In the genomic region with DNA sequence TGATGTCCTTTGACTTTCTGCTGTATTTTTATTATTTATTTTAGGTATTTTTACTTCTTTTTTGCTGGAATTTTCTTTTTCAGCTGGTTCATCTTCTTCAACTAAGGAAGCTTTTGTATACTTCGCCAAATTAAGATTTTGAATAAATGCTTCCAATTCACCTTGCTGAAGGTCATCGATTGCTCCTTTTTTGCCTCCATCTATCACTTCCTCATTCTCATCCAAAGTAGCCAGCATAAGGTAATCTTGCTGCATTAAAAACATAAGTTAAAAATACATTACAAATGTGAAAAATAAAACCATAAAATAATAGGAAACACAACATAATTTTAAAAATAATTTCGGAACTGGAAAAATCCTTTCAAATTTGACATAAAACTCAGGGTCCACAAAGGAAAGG, we compare ENCODE assay signal across 3 cellular contexts.
TF ChIP-seq lines count a peak whose summit lies in the region.

No MANE protein-coding gene starts in this region.

TF ChIP-seq in A549, 52 proteins besides CTCF, POLR2A, EP300 and RAD21 (continues in another document):
- TF ChIP-seq TP53 (CRISPR knock-in tag; IDR thresholded peaks at IDR 0.05) = no peak
- TF ChIP-seq ESRRA (IDR thresholded peaks at IDR 0.05; ENCODE audit: borderline replicate concordance, low read length) = no peak
- TF ChIP-seq JUNB (IDR thresholded peaks at IDR 0.05) = no peak
- no peak for TF ChIP-seq FOSL2 (IDR thresholded peaks at IDR 0.05)
- no peak for TF ChIP-seq FOSL2 (CRISPR knock-in tag; IDR thresholded peaks at IDR 0.05)
- no peak for TF ChIP-seq MAFK (IDR thresholded peaks at IDR 0.05; ENCODE audit: partially characterized antibody)
- TF ChIP-seq, protein P1, sequence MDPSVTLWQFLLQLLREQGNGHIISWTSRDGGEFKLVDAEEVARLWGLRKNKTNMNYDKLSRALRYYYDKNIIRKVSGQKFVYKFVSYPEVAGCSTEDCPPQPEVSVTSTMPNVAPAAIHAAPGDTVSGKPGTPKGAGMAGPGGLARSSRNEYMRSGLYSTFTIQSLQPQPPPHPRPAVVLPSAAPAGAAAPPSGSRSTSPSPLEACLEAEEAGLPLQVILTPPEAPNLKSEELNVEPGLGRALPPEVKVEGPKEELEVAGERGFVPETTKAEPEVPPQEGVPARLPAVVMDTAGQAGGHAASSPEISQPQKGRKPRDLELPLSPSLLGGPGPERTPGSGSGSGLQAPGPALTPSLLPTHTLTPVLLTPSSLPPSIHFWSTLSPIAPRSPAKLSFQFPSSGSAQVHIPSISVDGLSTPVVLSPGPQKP (IDR thresholded peaks at IDR 0.05; ENCODE audit: low read depth, low read length) = no peak
- TF ChIP-seq, protein P2, sequence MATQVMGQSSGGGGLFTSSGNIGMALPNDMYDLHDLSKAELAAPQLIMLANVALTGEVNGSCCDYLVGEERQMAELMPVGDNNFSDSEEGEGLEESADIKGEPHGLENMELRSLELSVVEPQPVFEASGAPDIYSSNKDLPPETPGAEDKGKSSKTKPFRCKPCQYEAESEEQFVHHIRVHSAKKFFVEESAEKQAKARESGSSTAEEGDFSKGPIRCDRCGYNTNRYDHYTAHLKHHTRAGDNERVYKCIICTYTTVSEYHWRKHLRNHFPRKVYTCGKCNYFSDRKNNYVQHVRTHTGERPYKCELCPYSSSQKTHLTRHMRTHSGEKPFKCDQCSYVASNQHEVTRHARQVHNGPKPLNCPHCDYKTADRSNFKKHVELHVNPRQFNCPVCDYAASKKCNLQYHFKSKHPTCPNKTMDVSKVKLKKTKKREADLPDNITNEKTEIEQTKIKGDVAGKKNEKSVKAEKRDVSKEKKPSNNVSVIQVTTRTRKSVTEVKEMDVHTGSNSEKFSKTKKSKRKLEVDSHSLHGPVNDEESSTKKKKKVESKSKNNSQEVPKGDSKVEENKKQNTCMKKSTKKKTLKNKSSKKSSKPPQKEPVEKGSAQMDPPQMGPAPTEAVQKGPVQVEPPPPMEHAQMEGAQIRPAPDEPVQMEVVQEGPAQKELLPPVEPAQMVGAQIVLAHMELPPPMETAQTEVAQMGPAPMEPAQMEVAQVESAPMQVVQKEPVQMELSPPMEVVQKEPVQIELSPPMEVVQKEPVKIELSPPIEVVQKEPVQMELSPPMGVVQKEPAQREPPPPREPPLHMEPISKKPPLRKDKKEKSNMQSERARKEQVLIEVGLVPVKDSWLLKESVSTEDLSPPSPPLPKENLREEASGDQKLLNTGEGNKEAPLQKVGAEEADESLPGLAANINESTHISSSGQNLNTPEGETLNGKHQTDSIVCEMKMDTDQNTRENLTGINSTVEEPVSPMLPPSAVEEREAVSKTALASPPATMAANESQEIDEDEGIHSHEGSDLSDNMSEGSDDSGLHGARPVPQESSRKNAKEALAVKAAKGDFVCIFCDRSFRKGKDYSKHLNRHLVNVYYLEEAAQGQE (IDR thresholded peaks at IDR 0.05) = no peak
- TF ChIP-seq MAZ (IDR thresholded peaks at IDR 0.05; ENCODE audit: borderline replicate concordance, low read depth, low read length) = no peak
- TF ChIP-seq, protein P3, sequence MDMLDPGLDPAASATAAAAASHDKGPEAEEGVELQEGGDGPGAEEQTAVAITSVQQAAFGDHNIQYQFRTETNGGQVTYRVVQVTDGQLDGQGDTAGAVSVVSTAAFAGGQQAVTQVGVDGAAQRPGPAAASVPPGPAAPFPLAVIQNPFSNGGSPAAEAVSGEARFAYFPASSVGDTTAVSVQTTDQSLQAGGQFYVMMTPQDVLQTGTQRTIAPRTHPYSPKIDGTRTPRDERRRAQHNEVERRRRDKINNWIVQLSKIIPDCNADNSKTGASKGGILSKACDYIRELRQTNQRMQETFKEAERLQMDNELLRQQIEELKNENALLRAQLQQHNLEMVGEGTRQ (IDR thresholded peaks at IDR 0.05) = no peak
- TF ChIP-seq SMC3 (IDR thresholded peaks at IDR 0.05) = no peak
- no peak for TF ChIP-seq HOXB5 (CRISPR knock-in tag; IDR thresholded peaks at IDR 0.05)
- TF ChIP-seq CBX2 (IDR thresholded peaks at IDR 0.05; ENCODE audit: borderline replicate concordance, low read depth) = no peak
- no peak for TF ChIP-seq EHMT2 (IDR thresholded peaks at IDR 0.05; ENCODE audit: low read depth)
- TF ChIP-seq RNF2 (IDR thresholded peaks at IDR 0.05; ENCODE audit: borderline replicate concordance, low read depth) = no peak
- TF ChIP-seq, protein P4, sequence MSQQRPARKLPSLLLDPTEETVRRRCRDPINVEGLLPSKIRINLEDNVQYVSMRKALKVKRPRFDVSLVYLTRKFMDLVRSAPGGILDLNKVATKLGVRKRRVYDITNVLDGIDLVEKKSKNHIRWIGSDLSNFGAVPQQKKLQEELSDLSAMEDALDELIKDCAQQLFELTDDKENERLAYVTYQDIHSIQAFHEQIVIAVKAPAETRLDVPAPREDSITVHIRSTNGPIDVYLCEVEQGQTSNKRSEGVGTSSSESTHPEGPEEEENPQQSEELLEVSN (IDR thresholded peaks at IDR 0.05; ENCODE audit: borderline replicate concordance, low read depth) = no peak

TF ChIP-seq in GM23338, 12 proteins besides CTCF, POLR2A, EP300 and RAD21 (continues in another document):
- TF ChIP-seq CREB1 (CRISPR knock-in tag; IDR thresholded peaks at IDR 0.05; ENCODE audit: low read depth) (no peak), NANOG (IDR thresholded peaks at IDR 0.05; ENCODE audit: borderline replicate concordance) (no peak), EZH2phosphoT487 (IDR thresholded peaks at IDR 0.05; ENCODE audit: unreplicated experiment) (no peak), JUNB (IDR thresholded peaks at IDR 0.05; ENCODE audit: unreplicated experiment) (no peak), EZH2 (IDR thresholded peaks at IDR 0.05; ENCODE audit: low read depth, unreplicated experiment) (no peak), ZNF114 (CRISPR knock-in tag; IDR thresholded peaks at IDR 0.05) (no peak), POLR2AphosphoS5 (IDR thresholded peaks at IDR 0.05; ENCODE audit: low read depth) (no peak), ZNF331 (CRISPR knock-in tag; IDR thresholded peaks at IDR 0.05; ENCODE audit: low read depth) (no peak)
- TF ChIP-seq, protein P5, sequence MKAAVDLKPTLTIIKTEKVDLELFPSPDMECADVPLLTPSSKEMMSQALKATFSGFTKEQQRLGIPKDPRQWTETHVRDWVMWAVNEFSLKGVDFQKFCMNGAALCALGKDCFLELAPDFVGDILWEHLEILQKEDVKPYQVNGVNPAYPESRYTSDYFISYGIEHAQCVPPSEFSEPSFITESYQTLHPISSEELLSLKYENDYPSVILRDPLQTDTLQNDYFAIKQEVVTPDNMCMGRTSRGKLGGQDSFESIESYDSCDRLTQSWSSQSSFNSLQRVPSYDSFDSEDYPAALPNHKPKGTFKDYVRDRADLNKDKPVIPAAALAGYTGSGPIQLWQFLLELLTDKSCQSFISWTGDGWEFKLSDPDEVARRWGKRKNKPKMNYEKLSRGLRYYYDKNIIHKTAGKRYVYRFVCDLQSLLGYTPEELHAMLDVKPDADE (IDR thresholded peaks at IDR 0.05) = no peak
- TF ChIP-seq, protein P2 (IDR thresholded peaks at IDR 0.05; ENCODE audit: unreplicated experiment) = no peak

TF ChIP-seq in H1, 55 proteins besides CTCF, POLR2A, EP300 and RAD21:
- TF ChIP-seq KDM4A (IDR thresholded peaks at IDR 0.05; ENCODE audit: low read depth, low read length, severe bottlenecking) (no peak), BACH1 (IDR thresholded peaks at IDR 0.05; ENCODE audit: low read length) (no peak), SP1 (IDR thresholded peaks at IDR 0.05; ENCODE audit: low read depth, low read length) (no peak), ZNF274 (IDR thresholded peaks at IDR 0.05; ENCODE audit: borderline replicate concordance, extremely low read depth, low read length) (no peak), KDM1A (IDR thresholded peaks at IDR 0.05; ENCODE audit: borderline replicate concordance, low read length) (no peak), JUN (IDR thresholded peaks at IDR 0.05; ENCODE audit: low read depth, low read length) (no peak), TAF7 (optimal IDR thresholded peaks at IDR 0.05; ENCODE audit: borderline replicate concordance, low read depth, low read length) (no peak), CEBPB (IDR thresholded peaks at IDR 0.05; ENCODE audit: low read depth, low read length) (no peak), RBBP5 (IDR thresholded peaks at IDR 0.05; ENCODE audit: borderline replicate concordance, low read depth, low read length) (no peak), TBP (IDR thresholded peaks at IDR 0.05; ENCODE audit: low read depth, low read length) (no peak), GABPA (IDR thresholded peaks at IDR 0.05; ENCODE audit: borderline replicate concordance, insufficient read depth, low read length) (no peak), SUZ12 (IDR thresholded peaks at IDR 0.05; ENCODE audit: low read length) (no peak), SIN3A (conservative IDR thresholded peaks at IDR 0.05 in 1 of 2, IDR thresholded peaks at IDR 0.05 in 1 of 2; ENCODE audit: low read depth in 1 of 2, low read length in 2 of 2) (no peak)
- TF ChIP-seq, protein P4 (IDR thresholded peaks at IDR 0.05) = no peak
- TF ChIP-seq, protein P6, sequence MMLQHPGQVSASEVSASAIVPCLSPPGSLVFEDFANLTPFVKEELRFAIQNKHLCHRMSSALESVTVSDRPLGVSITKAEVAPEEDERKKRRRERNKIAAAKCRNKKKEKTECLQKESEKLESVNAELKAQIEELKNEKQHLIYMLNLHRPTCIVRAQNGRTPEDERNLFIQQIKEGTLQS (IDR thresholded peaks at IDR 0.05; ENCODE audit: insufficient read depth, low read depth, low read length) = no peak
